ENCODE assay signal across 20 cellular contexts in the genomic region with DNA sequence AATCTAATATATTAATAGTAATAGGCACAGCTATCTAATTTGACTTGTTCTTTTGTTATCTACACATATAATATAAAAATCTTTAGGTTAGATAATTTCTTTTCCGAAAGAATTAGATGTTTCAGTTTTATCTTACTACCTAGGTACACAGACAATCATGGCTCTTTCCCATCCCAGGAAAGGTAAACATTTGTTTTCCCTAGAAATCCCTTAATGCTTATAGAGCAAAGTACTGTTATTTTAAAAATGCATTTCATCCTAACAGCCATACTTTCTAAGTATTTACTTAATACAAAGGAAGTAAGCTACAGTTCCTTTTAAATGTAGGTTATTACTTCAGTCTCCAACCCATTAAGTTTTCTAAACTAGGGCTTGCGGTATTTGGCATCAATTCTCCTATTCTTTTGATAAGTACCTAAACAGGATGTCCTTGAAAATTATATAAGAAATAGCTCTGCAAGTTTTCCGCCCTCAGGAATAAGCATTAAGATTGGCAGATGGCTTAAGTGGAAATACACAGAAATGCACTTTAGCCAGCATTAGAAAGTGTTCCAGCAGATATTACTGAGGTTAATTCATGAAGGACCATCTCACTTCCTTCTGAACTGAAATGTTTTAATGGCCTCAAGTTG.
"Had no signal": no experiment of that assay in that cellular context is flagged by ENCODE, and none has a peak within 500 bp of the region (broad histone marks: within the 10 kb centered on the region; RNA-seq: fewer than 3 reads in every experiment).

No MANE protein-coding gene starts in this region.

- ATAC-seq: heart left ventricle; mucosa of descending colon; naive thymus-derived CD8-positive, alpha-beta T cell; stimulated activated effector memory CD8-positive, alpha-beta T cell treated with anti-CD3 and anti-CD28 coated beads, Interleukin-12 subunit alpha, Interleukin-12 subunit beta, amount 100 ng/mL, for 72 hours; stimulated activated naive CD8-positive, alpha-beta T cell treated with anti-CD3 and anti-CD28 coated beads, Interleukin-15, Interleukin-2, amounts not matched to agents 100 U/mL and 50 U/mL, for 24 hours had no signal

- H3K36me3 ChIP-seq: colonic mucosa, heart left ventricle, right atrium auricular region, suprapubic skin, thyroid gland, upper lobe of left lung, vagina had no signal

- DNase-seq: colonic mucosa; effector CD4-positive, alpha-beta T cell; endodermal cell; heart left ventricle; hippocampal formation; kidney glomerular epithelial cell; mammary epithelial cell; mucosa of descending colon; naive thymus-derived CD8-positive, alpha-beta T cell; posterior cingulate gyrus; small intestine; stimulated activated CD4-positive, alpha-beta T cell treated with anti-CD3 and anti-CD28 coated beads, Interleukin-4, amount 100 ng/mL, for 1 hour; stimulated activated CD8-positive, alpha-beta memory T cell treated with anti-CD3 and anti-CD28 coated beads, Interleukin-4, amount 100 ng/mL, for 48 hours; stimulated activated naive CD8-positive, alpha-beta T cell treated with anti-CD3 and anti-CD28 coated beads, Interleukin-15, Interleukin-2, amounts not matched to agents 100 U/mL and 50 U/mL, for 24 hours; thyroid gland; upper lobe of left lung had no signal

- H3K9me3 ChIP-seq: colonic mucosa, mucosa of descending colon, right atrium auricular region, suprapubic skin, thyroid gland, upper lobe of left lung, vagina had no signal

- H3K4me1 ChIP-seq: colonic mucosa, right atrium auricular region, suprapubic skin, thyroid gland, upper lobe of left lung, vagina had no signal

- H3K27ac ChIP-seq: colonic mucosa, heart left ventricle, right atrium auricular region, suprapubic skin, thyroid gland, upper lobe of left lung, vagina had no signal

- H3K27me3 ChIP-seq: colonic mucosa, heart left ventricle, right atrium auricular region, suprapubic skin, thyroid gland, upper lobe of left lung, vagina had no signal

- H3K4me3 ChIP-seq: colonic mucosa, heart left ventricle, mucosa of descending colon, right atrium auricular region, suprapubic skin, thyroid gland, upper lobe of left lung, vagina had no signal
